ENCODE assay signal across 1 cellular context in genomic region chr11:2122907-2123627, GRCh38.
TF ChIP-seq lines count a peak whose summit lies in the region.

No MANE protein-coding gene starts in this region.

TF ChIP-seq in WTC11, 78 proteins besides CTCF, POLR2A, EP300 and RAD21:
- no peak for TF ChIP-seq ARID4B (CRISPR knock-in tag; IDR thresholded peaks at IDR 0.05; ENCODE audit: borderline replicate concordance)
- TF ChIP-seq E2F5 (CRISPR knock-in tag; IDR thresholded peaks at IDR 0.05), result no peak
- TF ChIP-seq AR (CRISPR knock-in tag; IDR thresholded peaks at IDR 0.05), result no peak
- TF ChIP-seq MLX (CRISPR knock-in tag; IDR thresholded peaks at IDR 0.05), result no peak
- no peak for TF ChIP-seq FOXJ3 (CRISPR knock-in tag; IDR thresholded peaks at IDR 0.05; ENCODE audit: borderline replicate concordance)
- TF ChIP-seq CREB1 (CRISPR knock-in tag; IDR thresholded peaks at IDR 0.05), result no peak
- no peak for TF ChIP-seq CREM (CRISPR knock-in tag; IDR thresholded peaks at IDR 0.05)
- TF ChIP-seq ZNF423 (CRISPR knock-in tag; IDR thresholded peaks at IDR 0.05), result no peak
- TF ChIP-seq NFATC4 (CRISPR knock-in tag; IDR thresholded peaks at IDR 0.05), result no peak
